In the genomic region with DNA sequence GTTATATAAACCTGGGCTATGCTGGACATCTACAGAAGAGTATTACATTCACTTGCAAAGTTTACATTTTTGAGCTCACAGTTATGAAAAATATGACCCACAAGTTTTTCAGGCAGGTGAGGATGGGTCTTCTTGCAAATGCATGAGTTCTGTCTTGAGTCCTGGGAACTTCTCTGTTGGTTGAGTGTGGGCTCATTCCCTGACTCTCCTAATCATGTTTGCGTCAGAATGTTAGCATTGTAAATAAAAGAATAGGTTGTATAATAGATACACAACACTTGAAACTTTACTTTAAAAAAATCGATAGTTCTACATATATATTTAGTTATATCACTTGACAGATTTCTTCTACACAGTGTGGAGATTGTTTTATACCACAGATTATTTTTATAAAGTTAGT, we compare ENCODE assay signal across 34 cellular contexts.
"Had no signal": no experiment of that assay in that cellular context is flagged by ENCODE, and none has a peak within 500 bp of the region (broad histone marks: within the 10 kb centered on the region; RNA-seq: fewer than 3 reads in every experiment).

No MANE protein-coding gene starts in this region.

- H3K27ac ChIP-seq: KMS-11 had no signal

- H3K36me3 ChIP-seq: MG63 had no signal

- H3K9me3 ChIP-seq: MG63 had no signal

- DNase-seq: Karpas-422, Kasumi-1, KG1, MG63, MM.1S, MV-4-11, NCI-H1048, NCI-H1092, NCI-H1092 treated with DMSO at 0.1 percent for 48 hours, NCI-H1105, NCI-H1105 treated with DMSO at 0.1 percent for 48 hours, NCI-H1417, NCI-H1417 treated with DMSO at 0.1 percent for 48 hours, NCI-H1436, NCI-H1436 treated with DMSO at 0.1 percent for 48 hours, NCI-H146, NCI-H1694, NCI-H1694 treated with DMSO at 0.1 percent for 48 hours, NCI-H187, NCI-H187 treated with DMSO at 0.1 percent for 48 hours, NCI-H1930, NCI-H2029, NCI-H2029 treated with DMSO at 0.1 percent for 48 hours, NCI-H2081, NCI-H2081 treated with DMSO at 0.1 percent for 48 hours, NCI-H2107, NCI-H2171, NCI-H2171 treated with DMSO at 0.1 percent for 48 hours, NCI-H2227 treated with DMSO at 0.1 percent for 48 hours, NCI-H226, NCI-H345, NCI-H446, NCI-H446 treated with DMSO at 0.1 percent for 48 hours had no signal

- H3K4me3 ChIP-seq: MG63 had no signal

- H3K27me3 ChIP-seq: MG63 had no signal
